ENCODE assay signal across 11 cellular contexts in genomic region chr9:129500166-129500862, GRCh38.
DNase-seq lines count a peak whose midpoint lies in the region; ATAC-seq and TF ChIP-seq lines count a peak whose summit lies in the region.
"Had no signal": no experiment of that assay in that cellular context is flagged by ENCODE, and none has a peak within 500 bp of the region (broad histone marks: within the 10 kb centered on the region; RNA-seq: fewer than 3 reads in every experiment).

No MANE protein-coding gene starts in this region.

- peak overlapping the region; percentile 79 for H3K9ac ChIP-seq in SK-N-MC (ENCODE audit: insufficient read length)

- H3K36me3 Mint-ChIP-seq in endothelial cell (ENCODE audit: low read depth, unreplicated experiment): peaks cover 10% of the 10 kb centered on the region

- H3K36me3 ChIP-seq in SK-N-MC (ENCODE audit: insufficient read depth, low read length): no peaks in the 10 kb centered on the region
- peaks cover 0 to 23% (median 0%) of the 10 kb centered on the region in 9 donors for H3K36me3 ChIP-seq in heart right ventricle
- H3K36me3 ChIP-seq in prostate gland: no peaks in the 10 kb centered on the region

- H3K27me3 Mint-ChIP-seq in endothelial cell (ENCODE audit: unreplicated experiment): peaks cover 14% of the 10 kb centered on the region

- intact Hi-C loops in heart right ventricle (cut with DNase I) (loop anchor here in 5 of 10 donors (5.0 to 10.0 kb wide), 5 partner anchors 47 to 104 kb away; no protein-coding TSS in a partner anchor), prostate gland (cut with DNase I) (no loop called here)

- TF ChIP-seq POLR2A in prostate gland (IDR thresholded peaks at IDR 0.05): no peak

- H3K27ac Mint-ChIP-seq in endothelial cell (ENCODE audit: unreplicated experiment): no peak overlapping the region

- H3K9me3 ChIP-seq in SK-N-MC (ENCODE audit: low read depth, low read length) (no peaks in the 10 kb centered on the region), heart right ventricle (no peaks in the 10 kb centered on the region), prostate gland (no peaks in the 10 kb centered on the region)

- H3K4me3 ChIP-seq in SK-N-MC (peak overlapping the region; percentile 34), heart right ventricle (no peak overlapping the region), prostate gland (no peak overlapping the region)

- no peaks in the 10 kb centered on the region for H3K9me3 Mint-ChIP-seq in endothelial cell (ENCODE audit: unreplicated experiment)

- H3K4me3 Mint-ChIP-seq in endothelial cell (ENCODE audit: unreplicated experiment): no peak overlapping the region

- TF ChIP-seq CTCF in heart right ventricle (IDR thresholded peaks at IDR 0.05) (no peak), prostate gland (IDR thresholded peaks at IDR 0.05) (no peak), endothelial cell (IDR thresholded peaks at IDR 0.05; ENCODE audit: unreplicated experiment) (no peak)

- WGBS in heart right ventricle, 2 donors: 71 to 72% methylated on average over 18 of the region's 18 CpGs
- 23% methylated on average over 18 of the region's 18 CpGs for WGBS in prostate gland

- no peak for ATAC-seq in heart right ventricle

- H3K27ac ChIP-seq in SK-N-MC (peak overlapping the region; percentile 99), heart right ventricle (peak overlapping the region; percentile 50 to 100 (median 98)), prostate gland (peak overlapping the region; percentile 99 to 100)

- DNase-seq in D341Med (ENCODE audit: low spot score): peak; percentile 64
- no peak for DNase-seq in SK-N-MC (ENCODE audit: low read depth, low spot score)
- no peak for DNase-seq in heart right ventricle
- DNase-seq in prostate gland (ENCODE audit: low spot score): no peak
- no peak for DNase-seq in stimulated activated CD8-positive, alpha-beta memory T cell treated with anti-CD3 and anti-CD28 coated beads, Interleukin-4, amount 100 ng/mL, for 48 hours
- DNase-seq in HT-29 (ENCODE audit: low spot score): no peak
- DNase-seq in mucosa of gallbladder (ENCODE audit: low spot score): no peak
- no peak for DNase-seq in endothelial cell (ENCODE audit: low spot score)
- DNase-seq: activated gamma-delta T cell treated with Interleukin-2 at 50 U/mL for 16 hours, DMS153, small intestine had no signal

- H3K4me1 ChIP-seq in heart right ventricle: peaks cover 8 to 58% (median 50%) of the 10 kb centered on the region in 9 donors
- peaks cover 20% of the 10 kb centered on the region for H3K4me1 ChIP-seq in prostate gland (replicated peaks)

- H3K27me3 ChIP-seq in heart right ventricle (no peaks in the 10 kb centered on the region), prostate gland (replicated peaks; ENCODE audit: insufficient read depth) (no peaks in the 10 kb centered on the region)

- peaks cover 24% of the 10 kb centered on the region for H3K4me1 Mint-ChIP-seq in endothelial cell (ENCODE audit: unreplicated experiment)
